In genomic region chr13:97648881-97649224, GRCh38 we compare ENCODE assay signal across 21 cellular contexts.
"Had no signal": no experiment of that assay in that cellular context is flagged by ENCODE, and none has a peak within 500 bp of the region (broad histone marks: within the 10 kb centered on the region; RNA-seq: fewer than 3 reads in every experiment).

No MANE protein-coding gene starts in this region.

- H3K27me3 ChIP-seq: dorsolateral prefrontal cortex, esophagus muscularis mucosa, ovary, sigmoid colon, spleen, testis, tibial artery, upper lobe of left lung had no signal

- H3K4me1 ChIP-seq: esophagus muscularis mucosa, psoas muscle, sigmoid colon, testis, tibial artery, upper lobe of left lung had no signal

- H3K4me3 ChIP-seq: dorsolateral prefrontal cortex, esophagus muscularis mucosa, ovary, psoas muscle, sigmoid colon, spleen, testis, tibial artery, upper lobe of left lung had no signal

- DNase-seq: dorsolateral prefrontal cortex; effector CD4-positive, alpha-beta T cell; hypothalamus; immature natural killer cell; islet precursor cell; natural killer cell; occipital lobe; ovary; posterior cingulate gyrus; psoas muscle; right cardiac atrium; sigmoid colon; spleen; stimulated activated CD4-positive, alpha-beta T cell treated with anti-CD3 and anti-CD28 coated beads, Interleukin-4, amount 100 ng/mL, for 4 hours; stimulated activated naive CD8-positive, alpha-beta T cell treated with anti-CD3 and anti-CD28 coated beads, Interleukin-15, Interleukin-2, amounts not matched to agents 100 U/mL and 50 U/mL, for 24 hours; substantia nigra; testis; tibial artery; upper lobe of left lung had no signal

- H3K27ac ChIP-seq: dorsolateral prefrontal cortex, esophagus muscularis mucosa, ovary, psoas muscle, sigmoid colon, spleen, testis, tibial artery, upper lobe of left lung had no signal

- H3K9me3 ChIP-seq: esophagus muscularis mucosa, ovary, psoas muscle, sigmoid colon, spleen, testis, tibial artery, upper lobe of left lung had no signal

- ATAC-seq: natural killer cell; psoas muscle; right cardiac atrium; stimulated activated memory B cell treated with anti-CD40 and anti-IgM and Interleukin-4, amounts not matched to agents 10 μg/mL and 1 μg/mL and 100 μg/mL, for 72 hours; stimulated activated naive CD8-positive, alpha-beta T cell treated with anti-CD3 and anti-CD28 coated beads, Interleukin-15, Interleukin-2, amounts not matched to agents 100 U/mL and 50 U/mL, for 24 hours had no signal

- H3K9me3 Mint-ChIP-seq: natural killer cell; stimulated activated memory B cell treated with anti-CD40 and anti-IgM and Interleukin-4, amounts not matched to agents 10 μg/mL and 1 μg/mL and 100 μg/mL, for 72 hours had no signal

- H3K27me3 Mint-ChIP-seq: stimulated activated memory B cell treated with anti-CD40 and anti-IgM and Interleukin-4, amounts not matched to agents 10 μg/mL and 1 μg/mL and 100 μg/mL, for 72 hours had no signal

- H3K4me1 Mint-ChIP-seq: immature natural killer cell; natural killer cell; stimulated activated memory B cell treated with anti-CD40 and anti-IgM and Interleukin-4, amounts not matched to agents 10 μg/mL and 1 μg/mL and 100 μg/mL, for 72 hours had no signal

- H3K4me3 Mint-ChIP-seq: immature natural killer cell; natural killer cell; stimulated activated memory B cell treated with anti-CD40 and anti-IgM and Interleukin-4, amounts not matched to agents 10 μg/mL and 1 μg/mL and 100 μg/mL, for 72 hours had no signal

- H3K36me3 ChIP-seq: esophagus muscularis mucosa, ovary, sigmoid colon, spleen, tibial artery, upper lobe of left lung had no signal

- H3K27ac Mint-ChIP-seq: immature natural killer cell; natural killer cell; stimulated activated memory B cell treated with anti-CD40 and anti-IgM and Interleukin-4, amounts not matched to agents 10 μg/mL and 1 μg/mL and 100 μg/mL, for 72 hours had no signal

- H3K36me3 Mint-ChIP-seq: immature natural killer cell; natural killer cell; stimulated activated memory B cell treated with anti-CD40 and anti-IgM and Interleukin-4, amounts not matched to agents 10 μg/mL and 1 μg/mL and 100 μg/mL, for 72 hours had no signal
